Comparison of ENCODE assay signal across 8 cellular contexts in the genomic region with DNA sequence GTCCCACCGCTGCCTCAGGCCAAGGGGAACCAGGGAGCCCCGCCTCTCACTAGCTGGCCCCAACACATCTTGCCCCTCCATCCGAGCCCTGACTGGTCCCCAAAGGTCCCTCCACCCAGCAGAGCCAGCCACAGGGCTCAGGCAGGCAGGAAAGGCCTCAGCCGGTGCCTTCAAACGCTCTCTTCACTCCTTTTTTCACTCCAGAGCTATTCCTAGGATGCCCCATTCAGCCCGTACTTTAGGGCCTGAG. TPM values are rescaled to one million over a fixed set of nuclear protein-coding genes. Genes with fewer than 3 reads are reported as not detected.
DNase-seq lines count a peak whose midpoint lies in the region; ATAC-seq and TF ChIP-seq lines count a peak whose summit lies in the region.

No MANE protein-coding gene starts in this region.

- TF ChIP-seq CTCF in cardiac muscle cell (IDR thresholded peaks at IDR 0.05; ENCODE audit: low read depth, low read length) = no peak
- no peak for TF ChIP-seq CTCF in brain microvascular endothelial cell (IDR thresholded peaks at IDR 0.05; ENCODE audit: low read depth, low read length, missing control alignments)
- TF ChIP-seq CTCF in vagina (IDR thresholded peaks at IDR 0.05) = no peak

- H3K27me3 ChIP-seq in cardiac muscle cell = no peaks in the 10 kb centered on the region
- no peaks in the 10 kb centered on the region for H3K27me3 ChIP-seq in brain microvascular endothelial cell (replicated peaks)
- H3K27me3 ChIP-seq in vagina = no peaks in the 10 kb centered on the region

- in situ Hi-C loops in brain microvascular endothelial cell (cut with HindIII; ENCODE audit: low pct_ligation_motif_present, low sequenced_read_pairs) = no loop called here

- H3K4me3 ChIP-seq in cardiac muscle cell (peak overlapping the region; percentile 53), brain microvascular endothelial cell (ENCODE audit: low read depth, low read length) (peak overlapping the region; percentile 58), mesodermal cell (ENCODE audit: extremely low read depth, insufficient read depth, low read length, poor library complexity, severe bottlenecking) (peak overlapping the region; percentile 43), vagina (peak overlapping the region; percentile 57 to 64)

- H3K4me1 ChIP-seq in cardiac muscle cell (ENCODE audit: low read depth) (peaks cover 11% of the 10 kb centered on the region), mesodermal cell (ENCODE audit: control insufficient read depth, insufficient read depth, low read length, poor library complexity, severe bottlenecking) (peaks cover 14% of the 10 kb centered on the region), vagina (peaks cover 37% of the 10 kb centered on the region)

- H3K9me3 ChIP-seq in cardiac muscle cell (ENCODE audit: low read depth) (no peaks in the 10 kb centered on the region), mesodermal cell (ENCODE audit: control insufficient read depth, low read length) (no peaks in the 10 kb centered on the region), vagina (no peaks in the 10 kb centered on the region)

- no peak for TF ChIP-seq POLR2A in vagina (IDR thresholded peaks at IDR 0.05)

- ATAC-seq in HG02840 (IDR thresholded peaks at IDR 0.05; ENCODE audit: low FRiP score, unreplicated experiment) = no peak
- no peak for ATAC-seq in HG03432 (IDR thresholded peaks at IDR 0.05; ENCODE audit: unreplicated experiment)

- WGBS in mesodermal cell (ENCODE audit: insufficient coverage in 2 of 2), 2 experiments = 0% methylated on average over 3 of the region's 6 CpGs; no CpG with 5 or more reads in 1 of the 2 experiments

- H3K27ac ChIP-seq in cardiac muscle cell = peak overlapping the region; percentile 96
- H3K27ac ChIP-seq in brain microvascular endothelial cell = peak overlapping the region; percentile 76
- H3K27ac ChIP-seq in mesodermal cell (ENCODE audit: low read depth, low read length, severe bottlenecking) = peak overlapping the region; percentile 92
- H3K27ac ChIP-seq in vagina = peak overlapping the region; percentile 90

- no peak for DNase-seq in cardiac muscle cell (ENCODE audit: low read depth in 1 of 2, low spot score in 1 of 2)
- no peak for DNase-seq in cardiac septum (ENCODE audit: low spot score)
- DNase-seq in brain microvascular endothelial cell = no peak
- DNase-seq in vagina (ENCODE audit: extremely low spot score in 2 of 2) = no peak
- DNase-seq in activated CD4-positive, CD25-positive, alpha-beta regulatory T cell (lab: John Stamatoyannopoulos, UW) = no peak

- intact Hi-C loops in cardiac septum (cut with DNase I) = no loop called here
- intact Hi-C loops in vagina (cut with DNase I) = loop anchor here (10.0 kb wide), 1 partner anchor 143 kb away; a partner anchor contains a TSS

- H3K36me3 ChIP-seq in cardiac muscle cell (no peaks in the 10 kb centered on the region), brain microvascular endothelial cell (replicated peaks) (peaks cover 7% of the 10 kb centered on the region), mesodermal cell (ENCODE audit: control insufficient read depth, insufficient read depth, low read length) (peaks cover 18% of the 10 kb centered on the region), vagina (no peaks in the 10 kb centered on the region)

RNA-seq across cellular contexts. Expression of a gene that starts 1.5 kb away (rescaled TPM):
- 20.5 and 47.4 TPM in 2 replicates for total RNA-seq in cardiac muscle cell
- 16.5 and 30.1 TPM in 2 replicates for polyA plus RNA-seq in cardiac muscle cell
- 22.9 TPM for total RNA-seq in cardiac septum
- 18.2 TPM for polyA plus RNA-seq in mesodermal cell (2013, experiment 1 of 2)
- polyA plus RNA-seq in mesodermal cell (2013, experiment 2 of 2) = 8.8 TPM
- total RNA-seq in vagina = 36.6 TPM

RNA-seq across cellular contexts. Expression of a gene that starts 7.2 kb away (rescaled TPM):
- total RNA-seq in cardiac muscle cell = 90.1 and 127 TPM in 2 replicates
- 163 and 186 TPM in 2 replicates for polyA plus RNA-seq in cardiac muscle cell
- total RNA-seq in cardiac septum = 87.2 TPM
- polyA plus RNA-seq in mesodermal cell (2013, experiment 1 of 2) = 107 TPM
- 95.7 TPM for polyA plus RNA-seq in mesodermal cell (2013, experiment 2 of 2)
- 66.8 TPM for total RNA-seq in vagina

RNA-seq across cellular contexts. Expression of a gene that starts 16.8 kb away (rescaled TPM):
- total RNA-seq in cardiac muscle cell (5.7 and 12.4 TPM in 2 replicates), cardiac septum (8.6 TPM), vagina (4.2 TPM)
- 7.4 and 8.7 TPM in 2 replicates for polyA plus RNA-seq in cardiac muscle cell
- 10.9 TPM for polyA plus RNA-seq in mesodermal cell (2013, experiment 1 of 2)
- polyA plus RNA-seq in mesodermal cell (2013, experiment 2 of 2) = 7.8 TPM

RNA-seq across cellular contexts. Expression of a gene that starts 23.1 kb away (rescaled TPM):
- total RNA-seq in cardiac muscle cell (not detected in 2 replicates), cardiac septum (3.3 TPM), vagina (4.9 TPM)
- 0.11 TPM in 1 of 2 replicates, not detected in the other for polyA plus RNA-seq in cardiac muscle cell
- 0.29 TPM for polyA plus RNA-seq in mesodermal cell (2013, experiment 1 of 2)
- polyA plus RNA-seq in mesodermal cell (2013, experiment 2 of 2) = 0.30 TPM

RNA-seq across cellular contexts. Expression of a gene that starts 41.6 kb away (rescaled TPM):
- total RNA-seq in cardiac muscle cell = 0.86 and 1.1 TPM in 2 replicates
- polyA plus RNA-seq in cardiac muscle cell = 1.4 and 1.5 TPM in 2 replicates
- 1.5 TPM for total RNA-seq in cardiac septum
- polyA plus RNA-seq in mesodermal cell (2013, experiment 1 of 2) = 53.0 TPM
- 39.3 TPM for polyA plus RNA-seq in mesodermal cell (2013, experiment 2 of 2)
- total RNA-seq in vagina = 9.6 TPM
